18 cellular contexts compared by ENCODE assay signal in genomic region chr6:111150577-111150976, GRCh38.
"Had no signal": no experiment of that assay in that cellular context is flagged by ENCODE, and none has a peak within 500 bp of the region (broad histone marks: within the 10 kb centered on the region; RNA-seq: fewer than 3 reads in every experiment).

No MANE protein-coding gene starts in this region.

- H3K27ac ChIP-seq: coronary artery, esophagus muscularis mucosa, neutrophil, pancreas, thoracic aorta had no signal

- H3K9me3 ChIP-seq: neutrophil, pancreas, thoracic aorta had no signal

- H3K27ac Mint-ChIP-seq: activated CD4-positive, alpha-beta T cell treated with anti-CD3 and anti-CD28 coated beads, Interleukin-2, amount 10 ng/mL, durations not matched to agents 24 days and 14 days; activated CD8-positive, alpha-beta T cell treated with anti-CD3 and anti-CD28 coated beads for 36 hours; activated naive CD4-positive, alpha-beta T cell treated with anti-CD3 and anti-CD28 coated beads for 36 hours; activated T-helper 2 cell treated with anti-CD3 and anti-CD28 coated beads, Interferon-gamma antibody, Interleukin-2, Interleukin-4, amounts not matched to agents 10 μg/mL and 5 μg/mL and 100 μg/mL, durations not matched to agents 14 hours and 24 hours and 36 hours; stimulated activated memory B cell treated with anti-CD40 and anti-IgM and Interleukin-4, amounts not matched to agents 10 μg/mL and 1 μg/mL and 100 μg/mL, for 72 hours; T-helper 1 cell treated with Interleukin-12 subunit alpha and Interleukin-12 subunit beta and Interleukin-4 antibody, amounts not matched to agents 30 μg/mL and 1 μg/mL, for 36 hours had no signal

- DNase-seq: activated CD4-positive, alpha-beta T cell treated with anti-CD3 and anti-CD28 coated beads, Interleukin-2, amount 10 ng/mL, durations not matched to agents 24 days and 14 days; activated CD8-positive, alpha-beta T cell treated with anti-CD3 and anti-CD28 coated beads for 36 hours; activated naive CD4-positive, alpha-beta T cell treated with anti-CD3 and anti-CD28 coated beads for 36 hours; activated T-cell treated with anti-CD3 and anti-CD28 coated beads, Interleukin-2, amount 50 U/mL, for 1 hour; left cardiac atrium; mesendoderm; naive thymus-derived CD8-positive, alpha-beta T cell; pancreas; stimulated activated CD4-positive, alpha-beta T cell treated with anti-CD3 and anti-CD28 coated beads, Interleukin-4, amount 100 ng/mL, for 4 hours had no signal

- H3K4me1 Mint-ChIP-seq: activated CD4-positive, alpha-beta T cell treated with anti-CD3 and anti-CD28 coated beads, Interleukin-2, amount 10 ng/mL, durations not matched to agents 24 days and 14 days; stimulated activated memory B cell treated with anti-CD40 and anti-IgM and Interleukin-4, amounts not matched to agents 10 μg/mL and 1 μg/mL and 100 μg/mL, for 72 hours had no signal

- H3K36me3 ChIP-seq: esophagus muscularis mucosa, neutrophil, pancreas, thoracic aorta had no signal

- H3K27me3 ChIP-seq: esophagus muscularis mucosa, neutrophil, pancreas had no signal

- H3K4me3 Mint-ChIP-seq: activated CD4-positive, alpha-beta T cell treated with anti-CD3 and anti-CD28 coated beads, Interleukin-2, amount 10 ng/mL, durations not matched to agents 24 days and 14 days; activated CD8-positive, alpha-beta T cell treated with anti-CD3 and anti-CD28 coated beads for 36 hours; activated naive CD4-positive, alpha-beta T cell treated with anti-CD3 and anti-CD28 coated beads for 36 hours; brain; naive thymus-derived CD8-positive, alpha-beta T cell; stimulated activated memory B cell treated with anti-CD40 and anti-IgM and Interleukin-4, amounts not matched to agents 10 μg/mL and 1 μg/mL and 100 μg/mL, for 72 hours; T-helper 1 cell treated with Interleukin-12 subunit alpha and Interleukin-12 subunit beta and Interleukin-4 antibody, amounts not matched to agents 30 μg/mL and 1 μg/mL, for 36 hours had no signal

- ATAC-seq: activated CD8-positive, alpha-beta T cell treated with anti-CD3 and anti-CD28 coated beads for 36 hours; left cardiac atrium; naive thymus-derived CD8-positive, alpha-beta T cell; sciatic nerve; stimulated activated memory B cell treated with anti-CD40 and anti-IgM and Interleukin-4, amounts not matched to agents 10 μg/mL and 1 μg/mL and 100 μg/mL, for 72 hours had no signal

- H3K9me3 Mint-ChIP-seq: activated CD4-positive, alpha-beta T cell treated with anti-CD3 and anti-CD28 coated beads, Interleukin-2, amount 10 ng/mL, durations not matched to agents 24 days and 14 days; activated CD8-positive, alpha-beta T cell treated with anti-CD3 and anti-CD28 coated beads for 36 hours; activated naive CD4-positive, alpha-beta T cell treated with anti-CD3 and anti-CD28 coated beads for 36 hours; activated T-helper 2 cell treated with anti-CD3 and anti-CD28 coated beads, Interferon-gamma antibody, Interleukin-2, Interleukin-4, amounts not matched to agents 10 μg/mL and 5 μg/mL and 100 μg/mL, durations not matched to agents 14 hours and 24 hours and 36 hours; naive thymus-derived CD8-positive, alpha-beta T cell; stimulated activated memory B cell treated with anti-CD40 and anti-IgM and Interleukin-4, amounts not matched to agents 10 μg/mL and 1 μg/mL and 100 μg/mL, for 72 hours; T-helper 1 cell treated with Interleukin-12 subunit alpha and Interleukin-12 subunit beta and Interleukin-4 antibody, amounts not matched to agents 30 μg/mL and 1 μg/mL, for 36 hours had no signal

- H3K4me1 ChIP-seq: esophagus muscularis mucosa had no signal

- H3K27me3 Mint-ChIP-seq: brain had no signal

- H3K4me3 ChIP-seq: coronary artery, esophagus muscularis mucosa, pancreas, thoracic aorta had no signal

- H3K36me3 Mint-ChIP-seq: stimulated activated memory B cell treated with anti-CD40 and anti-IgM and Interleukin-4, amounts not matched to agents 10 μg/mL and 1 μg/mL and 100 μg/mL, for 72 hours had no signal
